Comparison of ENCODE assay signal across 8 cellular contexts in the genomic region with DNA sequence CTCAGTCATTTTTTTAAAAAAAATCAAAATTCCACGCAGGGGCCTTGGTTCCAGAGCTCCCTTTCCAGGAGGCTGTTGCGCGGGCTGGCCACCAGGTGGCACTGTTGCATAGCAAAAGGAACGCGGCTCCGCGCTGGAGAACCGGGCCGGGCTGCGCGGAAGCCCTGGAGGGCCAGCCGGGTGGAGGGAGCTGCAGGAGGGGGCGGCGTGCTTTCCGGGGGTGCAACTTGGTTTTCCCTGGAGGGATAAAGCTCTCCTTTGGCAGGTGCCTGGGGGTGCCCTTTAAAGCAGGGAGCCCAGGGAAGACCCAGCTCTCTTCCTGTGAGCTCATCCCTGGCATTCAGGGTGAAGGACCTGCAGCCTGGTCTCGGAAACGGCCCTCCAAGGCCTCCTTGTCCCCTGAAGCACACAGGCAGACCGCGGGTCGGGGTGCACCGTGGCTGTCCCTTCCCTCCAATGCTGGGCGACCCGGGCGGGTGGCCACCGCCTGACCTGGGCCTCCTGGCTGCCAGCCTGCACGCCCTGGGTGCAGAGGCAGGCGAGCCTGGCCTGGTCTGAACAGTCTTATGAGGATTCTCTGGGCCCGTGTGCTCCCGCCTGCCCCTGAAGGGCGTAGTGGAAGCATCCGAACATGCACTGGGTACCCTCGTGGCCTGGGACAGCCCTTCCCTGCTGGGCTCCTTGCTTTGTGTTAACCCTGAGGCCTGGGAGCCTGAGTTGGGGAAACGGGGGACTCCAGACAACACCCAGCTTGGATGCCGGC. TPM values are rescaled to one million over a fixed set of nuclear protein-coding genes. Genes with fewer than 3 reads are reported as not detected.
DNase-seq lines count a peak whose midpoint lies in the region; ATAC-seq and TF ChIP-seq lines count a peak whose summit lies in the region.

No MANE protein-coding gene starts in this region.

- ATAC-seq in WTC11, result peak; percentile 82

- no peak overlapping the region for H3K27ac Mint-ChIP-seq in WTC11

- POLR2A ChIA-PET in WTC11 (lab: Charles Lee), result interaction anchor here (0.6 kb wide), 2 partner anchors 352 to 725 kb away, joined by 3 read pairs; no protein-coding TSS in a partner anchor

- CTCF ChIA-PET in WTC11 (lab: Charles Lee), result interaction anchor here (0.6 to 4.3 kb wide), 125 partner anchors 9 to 768 kb away, joined by 3 to 190 read pairs (median 5); partner anchors contain the start of genes CTSD, IFITM10, KRTAP5-2 and KRTAP5-5

- H3K4me3 Mint-ChIP-seq in WTC11, result no peak overlapping the region

- TF ChIP-seq CTCF in LNCAP (IDR thresholded peaks at IDR 0.05) (peak; percentile 94), WTC11 (IDR thresholded peaks at IDR 0.05) (peak; percentile 99)

- no peaks in the 10 kb centered on the region for H3K9me3 Mint-ChIP-seq in WTC11

- DNase-seq in GM04504 (ENCODE audit: low read depth), result peak; percentile 19
- DNase-seq in WTC11 (ENCODE audit: low spot score), result peak; percentile 88
- DNase-seq in T47D (ENCODE audit: low read depth in 1 of 2, low spot score in 1 of 2), result peak; percentile 46 to 82
- DNase-seq in islet precursor cell, result peak; percentile 79
- DNase-seq in stimulated activated CD4-positive, alpha-beta T cell treated with anti-CD3 and anti-CD28 coated beads, Interleukin-1b, Interleukin-23, amount 100 ng/mL, for 4 hours (ENCODE audit: low read depth in 2 of 2), result peak; percentile 74 to 76
- no peak for DNase-seq in NCI-H2107 (lab: John Stamatoyannopoulos, UW)
- no peak for DNase-seq in NCI-H446 treated with DMSO at 0.1 percent for 48 hours (lab: John Stamatoyannopoulos, UW)

- in situ Hi-C loops in T47D (cut with HindIII; ENCODE audit: low pct_unique_long_range_greater_than_20kb, low sequenced_read_pairs), result no loop called here

- no peaks in the 10 kb centered on the region for H3K4me1 Mint-ChIP-seq in WTC11

- peaks cover 21% of the 10 kb centered on the region for H3K27me3 Mint-ChIP-seq in WTC11 (ENCODE audit: low read depth)

- H3K36me3 Mint-ChIP-seq in WTC11, result no peaks in the 10 kb centered on the region

TF ChIP-seq in WTC11, 78 proteins besides CTCF, POLR2A, EP300 and RAD21 (continues in another document):
- TF ChIP-seq, protein P1, sequence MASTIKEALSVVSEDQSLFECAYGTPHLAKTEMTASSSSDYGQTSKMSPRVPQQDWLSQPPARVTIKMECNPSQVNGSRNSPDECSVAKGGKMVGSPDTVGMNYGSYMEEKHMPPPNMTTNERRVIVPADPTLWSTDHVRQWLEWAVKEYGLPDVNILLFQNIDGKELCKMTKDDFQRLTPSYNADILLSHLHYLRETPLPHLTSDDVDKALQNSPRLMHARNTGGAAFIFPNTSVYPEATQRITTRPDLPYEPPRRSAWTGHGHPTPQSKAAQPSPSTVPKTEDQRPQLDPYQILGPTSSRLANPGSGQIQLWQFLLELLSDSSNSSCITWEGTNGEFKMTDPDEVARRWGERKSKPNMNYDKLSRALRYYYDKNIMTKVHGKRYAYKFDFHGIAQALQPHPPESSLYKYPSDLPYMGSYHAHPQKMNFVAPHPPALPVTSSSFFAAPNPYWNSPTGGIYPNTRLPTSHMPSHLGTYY (CRISPR knock-in tag; IDR thresholded peaks at IDR 0.05), result no peak
- TF ChIP-seq MXD4 (CRISPR knock-in tag; IDR thresholded peaks at IDR 0.05; ENCODE audit: borderline replicate concordance), result no peak
- TF ChIP-seq, protein P2, sequence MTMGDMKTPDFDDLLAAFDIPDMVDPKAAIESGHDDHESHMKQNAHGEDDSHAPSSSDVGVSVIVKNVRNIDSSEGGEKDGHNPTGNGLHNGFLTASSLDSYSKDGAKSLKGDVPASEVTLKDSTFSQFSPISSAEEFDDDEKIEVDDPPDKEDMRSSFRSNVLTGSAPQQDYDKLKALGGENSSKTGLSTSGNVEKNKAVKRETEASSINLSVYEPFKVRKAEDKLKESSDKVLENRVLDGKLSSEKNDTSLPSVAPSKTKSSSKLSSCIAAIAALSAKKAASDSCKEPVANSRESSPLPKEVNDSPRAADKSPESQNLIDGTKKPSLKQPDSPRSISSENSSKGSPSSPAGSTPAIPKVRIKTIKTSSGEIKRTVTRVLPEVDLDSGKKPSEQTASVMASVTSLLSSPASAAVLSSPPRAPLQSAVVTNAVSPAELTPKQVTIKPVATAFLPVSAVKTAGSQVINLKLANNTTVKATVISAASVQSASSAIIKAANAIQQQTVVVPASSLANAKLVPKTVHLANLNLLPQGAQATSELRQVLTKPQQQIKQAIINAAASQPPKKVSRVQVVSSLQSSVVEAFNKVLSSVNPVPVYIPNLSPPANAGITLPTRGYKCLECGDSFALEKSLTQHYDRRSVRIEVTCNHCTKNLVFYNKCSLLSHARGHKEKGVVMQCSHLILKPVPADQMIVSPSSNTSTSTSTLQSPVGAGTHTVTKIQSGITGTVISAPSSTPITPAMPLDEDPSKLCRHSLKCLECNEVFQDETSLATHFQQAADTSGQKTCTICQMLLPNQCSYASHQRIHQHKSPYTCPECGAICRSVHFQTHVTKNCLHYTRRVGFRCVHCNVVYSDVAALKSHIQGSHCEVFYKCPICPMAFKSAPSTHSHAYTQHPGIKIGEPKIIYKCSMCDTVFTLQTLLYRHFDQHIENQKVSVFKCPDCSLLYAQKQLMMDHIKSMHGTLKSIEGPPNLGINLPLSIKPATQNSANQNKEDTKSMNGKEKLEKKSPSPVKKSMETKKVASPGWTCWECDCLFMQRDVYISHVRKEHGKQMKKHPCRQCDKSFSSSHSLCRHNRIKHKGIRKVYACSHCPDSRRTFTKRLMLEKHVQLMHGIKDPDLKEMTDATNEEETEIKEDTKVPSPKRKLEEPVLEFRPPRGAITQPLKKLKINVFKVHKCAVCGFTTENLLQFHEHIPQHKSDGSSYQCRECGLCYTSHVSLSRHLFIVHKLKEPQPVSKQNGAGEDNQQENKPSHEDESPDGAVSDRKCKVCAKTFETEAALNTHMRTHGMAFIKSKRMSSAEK (CRISPR knock-in tag; IDR thresholded peaks at IDR 0.05; ENCODE audit: borderline replicate concordance), result no peak
- no peak for TF ChIP-seq ZNF219 (CRISPR knock-in tag; IDR thresholded peaks at IDR 0.05; ENCODE audit: borderline replicate concordance)
- TF ChIP-seq CBFB (CRISPR knock-in tag; IDR thresholded peaks at IDR 0.05; ENCODE audit: low read depth), result no peak
- no peak for TF ChIP-seq AR (CRISPR knock-in tag; IDR thresholded peaks at IDR 0.05)
- TF ChIP-seq, protein P3, sequence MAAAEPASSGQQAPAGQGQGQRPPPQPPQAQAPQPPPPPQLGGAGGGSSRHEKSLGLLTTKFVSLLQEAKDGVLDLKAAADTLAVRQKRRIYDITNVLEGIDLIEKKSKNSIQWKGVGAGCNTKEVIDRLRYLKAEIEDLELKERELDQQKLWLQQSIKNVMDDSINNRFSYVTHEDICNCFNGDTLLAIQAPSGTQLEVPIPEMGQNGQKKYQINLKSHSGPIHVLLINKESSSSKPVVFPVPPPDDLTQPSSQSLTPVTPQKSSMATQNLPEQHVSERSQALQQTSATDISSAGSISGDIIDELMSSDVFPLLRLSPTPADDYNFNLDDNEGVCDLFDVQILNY (CRISPR knock-in tag; IDR thresholded peaks at IDR 0.05), result 0 out of 2 replicates have a peak, but pooled peaks have one; percentile 40
- no peak for TF ChIP-seq ZNF232 (CRISPR knock-in tag; IDR thresholded peaks at IDR 0.05)
- TF ChIP-seq ZNF263 (CRISPR knock-in tag; IDR thresholded peaks at IDR 0.05; ENCODE audit: low read depth), result no peak
- TF ChIP-seq, protein P4, sequence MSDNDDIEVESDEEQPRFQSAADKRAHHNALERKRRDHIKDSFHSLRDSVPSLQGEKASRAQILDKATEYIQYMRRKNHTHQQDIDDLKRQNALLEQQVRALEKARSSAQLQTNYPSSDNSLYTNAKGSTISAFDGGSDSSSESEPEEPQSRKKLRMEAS (CRISPR knock-in tag; IDR thresholded peaks at IDR 0.05), result peak; percentile 52; the same call in 1 of the 2 replicates
- TF ChIP-seq NFYB (CRISPR knock-in tag; conservative IDR thresholded peaks at IDR 0.05; ENCODE audit: low read depth), result no peak
- TF ChIP-seq, protein P5, sequence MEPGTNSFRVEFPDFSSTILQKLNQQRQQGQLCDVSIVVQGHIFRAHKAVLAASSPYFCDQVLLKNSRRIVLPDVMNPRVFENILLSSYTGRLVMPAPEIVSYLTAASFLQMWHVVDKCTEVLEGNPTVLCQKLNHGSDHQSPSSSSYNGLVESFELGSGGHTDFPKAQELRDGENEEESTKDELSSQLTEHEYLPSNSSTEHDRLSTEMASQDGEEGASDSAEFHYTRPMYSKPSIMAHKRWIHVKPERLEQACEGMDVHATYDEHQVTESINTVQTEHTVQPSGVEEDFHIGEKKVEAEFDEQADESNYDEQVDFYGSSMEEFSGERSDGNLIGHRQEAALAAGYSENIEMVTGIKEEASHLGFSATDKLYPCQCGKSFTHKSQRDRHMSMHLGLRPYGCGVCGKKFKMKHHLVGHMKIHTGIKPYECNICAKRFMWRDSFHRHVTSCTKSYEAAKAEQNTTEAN (CRISPR knock-in tag; IDR thresholded peaks at IDR 0.05), result no peak

RNA-seq across cellular contexts. Expression of gene KRTAP5-5, which starts 23.4 kb away (rescaled TPM):
- not detected in 3 replicates for total RNA-seq in WTC11 (2021)

RNA-seq across cellular contexts. Expression of gene KRTAP5-4, which starts 31.0 kb away (rescaled TPM):
- not detected in 3 replicates for total RNA-seq in WTC11 (2021)

RNA-seq across cellular contexts. Expression of gene KRTAP5-6, which starts 44.0 kb away (rescaled TPM):
- 0.35 TPM in 1 of 3 replicates, not detected in the others for total RNA-seq in WTC11 (2021)

RNA-seq across cellular contexts. Expression of gene KRTAP5-3, which starts 44.7 kb away (rescaled TPM):
- total RNA-seq in WTC11 (2021), result not detected in 3 replicates

RNA-seq across cellular contexts. Expression of gene KRTAP5-2, which starts 54.9 kb away (rescaled TPM):
- total RNA-seq in WTC11 (2021), result not detected in 3 replicates

Comparison
In these comparisons a context has a peak if more than half of its experiments do, and no peak if none do; other contexts are left out.
1. DNase-seq: peak in GM04504 (single experiment), WTC11 (single experiment), T47D (2 of 2), islet precursor cell (single experiment) and stimulated activated CD4-positive, alpha-beta T cell treated with anti-CD3 and anti-CD28 coated beads, Interleukin-1b, Interleukin-23, amount 100 ng/mL, for 4 hours (2 of 2); none in NCI-H2107 (single experiment) and NCI-H446 treated with DMSO at 0.1 percent for 48 hours (single experiment).